ENCODE assay signal across 8 cellular contexts in genomic region chr7:116249969-116250553, GRCh38. TPM values are rescaled to one million over a fixed set of nuclear protein-coding genes. Genes with fewer than 3 reads are reported as not detected.
DNase-seq lines count a peak whose midpoint lies in the region; ATAC-seq and TF ChIP-seq lines count a peak whose summit lies in the region.

No MANE protein-coding gene starts in this region.

- H3K36me3 ChIP-seq in MM.1S (replicated peaks; ENCODE audit: insufficient read depth, low read length) (peaks cover 8% of the 10 kb centered on the region; the same call in 1 of the 2 replicates), adrenal gland (replicated peaks in 1 of 2) (no peaks in the 10 kb centered on the region)

- TF ChIP-seq POLR2A in adrenal gland (IDR thresholded peaks at IDR 0.05), result no peak

- ATAC-seq in GM18907 (IDR thresholded peaks at IDR 0.05; ENCODE audit: unreplicated experiment), result peak; percentile 85

- no peaks in the 10 kb centered on the region for H3F3A ChIP-seq in MM.1S (ENCODE audit: insufficient read depth, low read length)

- intact Hi-C loops in dorsolateral prefrontal cortex (cut with DNase I) (loop anchor here in 1 of 2 donors (5.0 kb wide), 1 partner anchor 557 kb away; no protein-coding TSS in a partner anchor), adrenal gland (cut with DNase I) (loop anchor here in 1 of 2 donors (10.0 kb wide), 1 partner anchor 565 kb away; no protein-coding TSS in a partner anchor)

- no peak overlapping the region for H3K4me3 Mint-ChIP-seq in neural crest cell

- H3K4me1 Mint-ChIP-seq in neural crest cell, result no peaks in the 10 kb centered on the region

- H3K27ac Mint-ChIP-seq in neural crest cell (ENCODE audit: unreplicated experiment), result no peak overlapping the region

- H3K4me1 ChIP-seq in MM.1S (ENCODE audit: low read length) (no peaks in the 10 kb centered on the region), adrenal gland (replicated peaks in 1 of 2) (no peaks in the 10 kb centered on the region)

- peak; percentile 77 for TF ChIP-seq CTCF in C4-2B (conservative IDR thresholded peaks at IDR 0.05)
- peak; percentile 59 for TF ChIP-seq CTCF in MM.1S (IDR thresholded peaks at IDR 0.05; ENCODE audit: low read length)
- peak in 42 of 56 donors; percentile 10 to 50 (median 29) for TF ChIP-seq CTCF in dorsolateral prefrontal cortex (IDR thresholded peaks at IDR 0.05 in 54 of 56, conservative IDR thresholded peaks at IDR 0.05 in 2 of 56; ENCODE audit: low read depth in 1 of 56, partially characterized antibody in 56 of 56)
- peak; percentile 61 for TF ChIP-seq CTCF in neural crest cell (conservative IDR thresholded peaks at IDR 0.05)
- TF ChIP-seq CTCF in adrenal gland (IDR thresholded peaks at IDR 0.05), result peak in 3 of 6 experiments; percentile 28 to 35 (median 35)

- H3K79me2 ChIP-seq in MM.1S (ENCODE audit: low read length), result peaks cover 52% of the 10 kb centered on the region

- H4K20me1 ChIP-seq in MM.1S (ENCODE audit: insufficient read depth, low read length), result no peaks in the 10 kb centered on the region

- peak; percentile 34 for DNase-seq in MM.1S
- DNase-seq in dorsolateral prefrontal cortex, result no peak
- DNase-seq in neural crest cell (ENCODE audit: low read depth, low spot score), result no peak
- DNase-seq in adrenal gland, result no peak
- DNase-seq in NCI-H1417 treated with DMSO at 0.1 percent for 48 hours (lab: John Stamatoyannopoulos, UW), result no peak
- no peak for DNase-seq in DMS153 (lab: John Stamatoyannopoulos, UW)

- 82 to 93% (median 86%) methylated on average over 3 of the region's 3 CpGs for WGBS in adrenal gland, 4 donors

- H3K36me3 Mint-ChIP-seq in neural crest cell (ENCODE audit: low read depth), result peaks cover 35% of the 10 kb centered on the region

- no peak overlapping the region for H2AFZ ChIP-seq in MM.1S (ENCODE audit: low read length)

- H3K9me3 ChIP-seq in MM.1S (replicated peaks; ENCODE audit: insufficient read depth, low read length) (no peaks in the 10 kb centered on the region), adrenal gland (replicated peaks in 1 of 3) (no peaks in the 10 kb centered on the region)

- H3K9me2 ChIP-seq in MM.1S (replicated peaks; ENCODE audit: insufficient read depth, low read length), result no peaks in the 10 kb centered on the region

- H3K9me3 Mint-ChIP-seq in neural crest cell, result peaks cover 18% of the 10 kb centered on the region

- H3K27ac ChIP-seq in C4-2B, result no peak overlapping the region
- no peak overlapping the region for H3K27ac ChIP-seq in MM.1S (ENCODE audit: low read length)
- no peak overlapping the region for H3K27ac ChIP-seq in dorsolateral prefrontal cortex
- no peak overlapping the region for H3K27ac ChIP-seq in adrenal gland

- H3K27me3 Mint-ChIP-seq in neural crest cell (ENCODE audit: low read depth), result no peaks in the 10 kb centered on the region

- no peak overlapping the region for H3K4me2 ChIP-seq in MM.1S (ENCODE audit: low read depth, low read length)

- H3K4me3 ChIP-seq in MM.1S (ENCODE audit: low read length) (no peak overlapping the region), dorsolateral prefrontal cortex (no peak overlapping the region), adrenal gland (no peak overlapping the region)

- H3K27me3 ChIP-seq in MM.1S (replicated peaks; ENCODE audit: insufficient read depth, low read length), result no peaks in the 10 kb centered on the region
- no peaks in the 10 kb centered on the region for H3K27me3 ChIP-seq in dorsolateral prefrontal cortex
- H3K27me3 ChIP-seq in adrenal gland, result no peaks in the 10 kb centered on the region

- no peak overlapping the region for H3K9ac ChIP-seq in MM.1S (ENCODE audit: low read length)

RNA-seq across cellular contexts. Expression of gene TES, which starts 39.7 kb away (rescaled TPM):
- 1 to 10 TPM in 112 of 120 experiments, under 1 TPM in 8; 0.41 to 10.0 (median 2.9) TPM for total RNA-seq in dorsolateral prefrontal cortex
- 15.0 and 18.7 TPM in 2 replicates for total RNA-seq in neural crest cell
- 10 to 100 TPM in 7 of 8 donors, 1 to 10 TPM in 1; 8.7 to 21.8 (median 14.8) TPM for total RNA-seq in adrenal gland
- 10 to 100 TPM in 2 of 3 donors, 1 to 10 TPM in 1; 3.9 to 13.7 (median 10.7) TPM for polyA plus RNA-seq in adrenal gland
